Comparison of ENCODE assay signal across 1 cellular context in genomic region chr14:31029016-31029970, GRCh38.
TF ChIP-seq lines count a peak whose summit lies in the region.

No MANE protein-coding gene starts in this region.

TF ChIP-seq in HCT116, 20 proteins besides CTCF, POLR2A, EP300 and RAD21:
- TF ChIP-seq ELF1 (IDR thresholded peaks at IDR 0.05; ENCODE audit: borderline replicate concordance, low read depth) (no peak), SIN3A (IDR thresholded peaks at IDR 0.05; ENCODE audit: low read depth) (no peak), CEBPB (IDR thresholded peaks at IDR 0.05; ENCODE audit: low read depth) (peak; percentile 46), SP1 (IDR thresholded peaks at IDR 0.05; ENCODE audit: low read depth) (no peak), YY1 (IDR thresholded peaks at IDR 0.05; ENCODE audit: extremely low read depth, insufficient replicate concordance, low read depth, low read length) (no peak), EZH2phosphoT487 (IDR thresholded peaks at IDR 0.05; ENCODE audit: borderline replicate concordance) (no peak)
